8 cellular contexts compared by ENCODE assay signal in the genomic region with DNA sequence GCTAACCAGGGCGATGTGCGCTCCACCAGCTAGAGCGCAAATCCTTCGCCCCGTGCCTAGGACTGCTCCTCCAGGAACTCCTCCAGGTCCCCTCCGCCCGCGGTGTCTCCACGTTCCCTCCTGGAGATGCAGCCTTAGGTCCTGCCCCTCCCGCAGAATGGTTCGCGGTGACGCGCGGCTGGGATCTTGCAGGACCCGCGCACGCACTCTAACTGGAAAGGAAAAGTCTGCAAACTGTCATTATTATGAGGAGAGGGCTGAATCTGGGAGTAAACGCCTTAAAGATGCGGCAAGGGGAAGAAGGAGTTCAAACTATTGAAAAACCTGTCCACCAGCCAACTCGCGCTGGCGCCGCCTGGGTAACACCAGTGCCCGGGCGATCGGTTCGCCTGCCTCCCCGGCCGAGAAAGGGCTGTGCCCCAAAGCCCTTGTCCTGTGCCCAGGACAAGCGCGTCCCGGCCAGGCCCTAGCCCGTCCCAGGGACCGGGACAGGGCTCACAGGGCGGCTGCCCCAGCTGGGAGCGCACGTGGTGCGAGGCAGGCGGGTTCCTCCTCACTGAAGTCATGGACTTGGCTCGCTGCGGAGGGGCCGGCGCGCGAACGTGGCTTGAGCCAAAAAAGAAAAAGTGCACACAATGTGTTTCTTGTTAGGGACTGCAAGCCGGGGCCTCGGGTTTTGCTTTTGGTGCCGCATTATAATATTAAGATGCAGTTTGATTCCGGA.
DNase-seq lines count a peak whose midpoint lies in the region; TF ChIP-seq lines count a peak whose summit lies in the region.

No MANE protein-coding gene starts in this region.

- no peak for DNase-seq in T-helper 1 cell
- DNase-seq in epithelial cell of esophagus (ENCODE audit: low read depth): peak; percentile 33
- peak; percentile 93 for DNase-seq in medulla oblongata (ENCODE audit: extremely low spot score)
- DNase-seq in tibial artery: peak; percentile 92 to 98
- no peak for DNase-seq in 8988T
- no peak for DNase-seq in NCI-H524 treated with DMSO at 0.1 percent for 48 hours (lab: John Stamatoyannopoulos, UW)
- DNase-seq in SIG-M5 treated with dmso at 0.1 percent for 504 hours (lab: John Stamatoyannopoulos, UW; ENCODE audit: unreplicated experiment): no peak

- TF ChIP-seq CTCF in epithelial cell of esophagus (IDR thresholded peaks at IDR 0.05; ENCODE audit: insufficient read depth, low read depth, low read length, missing control alignments) (no peak), tibial artery (IDR thresholded peaks at IDR 0.05) (no peak)

- H3K27ac Mint-ChIP-seq in T-helper 1 cell treated with Interleukin-12 subunit alpha and Interleukin-12 subunit beta and Interleukin-4 antibody, amounts not matched to agents 30 μg/mL and 1 μg/mL, for 36 hours: no peak overlapping the region

- no peaks in the 10 kb centered on the region for H3K27me3 ChIP-seq in tibial artery

- H3K27me3 Mint-ChIP-seq in T-helper 1 cell treated with Interleukin-12 subunit alpha and Interleukin-12 subunit beta and Interleukin-4 antibody, amounts not matched to agents 30 μg/mL and 1 μg/mL, for 36 hours (ENCODE audit: low read depth): peaks cover 60% of the 10 kb centered on the region

- H3K27ac ChIP-seq in tibial artery: peak overlapping the region; percentile 99 to 100

- peaks cover 23% of the 10 kb centered on the region for H3K4me1 Mint-ChIP-seq in T-helper 1 cell treated with Interleukin-12 subunit alpha and Interleukin-12 subunit beta and Interleukin-4 antibody, amounts not matched to agents 30 μg/mL and 1 μg/mL, for 36 hours (ENCODE audit: low read depth)

- H3K9me3 ChIP-seq in tibial artery: peaks cover 0 to 8% (median 0%) of the 10 kb centered on the region in 3 donors

- peak overlapping the region; percentile 36 for H3K4me3 ChIP-seq in epithelial cell of esophagus (ENCODE audit: low read length)
- peak overlapping the region; percentile 68 to 72 for H3K4me3 ChIP-seq in tibial artery

- H3K36me3 ChIP-seq in tibial artery: no peaks in the 10 kb centered on the region

- peak overlapping the region; percentile 4 for H3K4me3 Mint-ChIP-seq in T-helper 1 cell treated with Interleukin-12 subunit alpha and Interleukin-12 subunit beta and Interleukin-4 antibody, amounts not matched to agents 30 μg/mL and 1 μg/mL, for 36 hours

- H3K4me1 ChIP-seq in tibial artery: peaks cover 0 to 32% (median 17%) of the 10 kb centered on the region in 4 donors

- H3K36me3 Mint-ChIP-seq in T-helper 1 cell treated with Interleukin-12 subunit alpha and Interleukin-12 subunit beta and Interleukin-4 antibody, amounts not matched to agents 30 μg/mL and 1 μg/mL, for 36 hours (ENCODE audit: low read depth): peaks cover 10% of the 10 kb centered on the region

- peaks cover 14% of the 10 kb centered on the region for H3K9me3 Mint-ChIP-seq in T-helper 1 cell treated with Interleukin-12 subunit alpha and Interleukin-12 subunit beta and Interleukin-4 antibody, amounts not matched to agents 30 μg/mL and 1 μg/mL, for 36 hours

- intact Hi-C loops in tibial artery (cut with DNase I; ENCODE audit: low total_unique reads): loop anchor here (5.0 to 10.0 kb wide), 2 partner anchors 429 to 1138 kb away; no protein-coding TSS in a partner anchor

Comparison
In these comparisons a context has a peak if more than half of its experiments do, and no peak if none do; other contexts are left out.
1. DNase-seq: peak in epithelial cell of esophagus (single experiment), medulla oblongata (single experiment) and tibial artery (2 of 2); none in T-helper 1 cell (0 of 5), 8988T (single experiment), NCI-H524 treated with DMSO at 0.1 percent for 48 hours (single experiment) and SIG-M5 treated with dmso at 0.1 percent for 504 hours (single experiment).